8 cellular contexts compared by ENCODE assay signal in the genomic region with DNA sequence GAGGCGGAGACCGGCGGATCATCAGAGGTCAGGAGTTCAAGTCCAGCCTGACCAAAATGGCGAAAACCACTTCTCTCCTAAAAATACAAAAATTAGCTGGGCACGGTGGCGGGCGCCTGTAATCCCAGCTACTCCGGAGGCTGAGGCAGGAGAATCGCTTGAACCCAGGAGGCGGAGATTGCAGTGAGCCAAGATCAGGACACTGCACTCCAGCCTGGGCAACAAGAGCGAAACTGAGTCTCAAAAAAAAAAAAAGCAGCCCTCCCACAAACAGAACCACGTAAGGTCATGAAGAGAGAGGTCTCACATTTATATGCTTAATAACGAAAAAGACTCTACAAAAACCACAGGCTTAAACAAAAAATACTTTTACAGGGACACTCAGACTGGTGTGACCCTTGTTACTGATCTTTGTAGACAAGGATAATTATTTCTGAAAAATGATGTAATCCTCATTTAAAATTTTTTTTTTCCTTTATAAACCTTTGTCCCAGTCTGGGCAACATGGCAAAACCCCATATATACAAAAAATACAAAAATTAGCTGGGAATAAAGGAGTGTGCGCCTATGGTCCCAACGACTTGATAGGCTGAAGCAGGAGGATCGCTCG. TPM values are rescaled to one million over a fixed set of nuclear protein-coding genes. Genes with fewer than 3 reads are reported as not detected.
DNase-seq lines count a peak whose midpoint lies in the region; ATAC-seq and TF ChIP-seq lines count a peak whose summit lies in the region.

No MANE protein-coding gene starts in this region.

- H3K27ac ChIP-seq in HCT116 (ENCODE audit: low read depth, low read length) (peak overlapping the region; percentile 86), iPS-18a (ENCODE audit: low read length) (no peak overlapping the region)

- no peaks in the 10 kb centered on the region for H3K9me3 Mint-ChIP-seq in activated T-helper 2 cell treated with anti-CD3 and anti-CD28 coated beads, Interferon-gamma antibody, Interleukin-2, Interleukin-4, amounts not matched to agents 10 μg/mL and 5 μg/mL and 100 μg/mL, durations not matched to agents 14 hours and 24 hours and 36 hours
- no peaks in the 10 kb centered on the region for H3K9me3 Mint-ChIP-seq in stimulated activated effector memory CD8-positive, alpha-beta T cell treated with anti-CD3 and anti-CD28 coated beads, Interleukin-12 subunit alpha, Interleukin-12 subunit beta, amount 100 ng/mL, for 72 hours

- H3K79me2 ChIP-seq in HCT116 (ENCODE audit: insufficient read depth, low read length), result peaks cover 40% of the 10 kb centered on the region

- H3K27ac Mint-ChIP-seq in activated T-helper 2 cell treated with anti-CD3 and anti-CD28 coated beads, Interferon-gamma antibody, Interleukin-2, Interleukin-4, amounts not matched to agents 10 μg/mL and 5 μg/mL and 100 μg/mL, durations not matched to agents 14 hours and 24 hours and 36 hours, result peak overlapping the region; percentile 96
- peak overlapping the region; percentile 95 for H3K27ac Mint-ChIP-seq in stimulated activated effector memory CD8-positive, alpha-beta T cell treated with anti-CD3 and anti-CD28 coated beads, Interleukin-12 subunit alpha, Interleukin-12 subunit beta, amount 100 ng/mL, for 72 hours

- CTCF ChIA-PET in HCT116 (lab: Charles Lee), result no interaction called here

- no peaks in the 10 kb centered on the region for H3K9me2 ChIP-seq in HCT116 (ENCODE audit: insufficient read depth)

- intact Hi-C loops in HCT116 (cut with micrococcal nuclease), result no loop called here
- intact Hi-C loops in activated T-helper 2 cell treated with anti-CD3 and anti-CD28 coated beads, Interferon-gamma antibody, Interleukin-2, Interleukin-4, amounts not matched to agents 10 μg/mL and 5 μg/mL and 100 μg/mL, durations not matched to agents 14 hours and 24 hours and 36 hours (cut with micrococcal nuclease), result loop anchor here (1.0 kb wide), 1 partner anchor 45 kb away; a partner anchor contains a TSS

- H3K36me3 Mint-ChIP-seq in activated T-helper 2 cell treated with anti-CD3 and anti-CD28 coated beads, Interferon-gamma antibody, Interleukin-2, Interleukin-4, amounts not matched to agents 10 μg/mL and 5 μg/mL and 100 μg/mL, durations not matched to agents 14 hours and 24 hours and 36 hours (ENCODE audit: low read depth), result peaks cover 18% of the 10 kb centered on the region
- peaks cover 36% of the 10 kb centered on the region for H3K36me3 Mint-ChIP-seq in stimulated activated effector memory CD8-positive, alpha-beta T cell treated with anti-CD3 and anti-CD28 coated beads, Interleukin-12 subunit alpha, Interleukin-12 subunit beta, amount 100 ng/mL, for 72 hours

- RAD21 ChIA-PET in HCT116 (lab: Charles Lee; ENCODE audit: low non-redundant PET in 1 of 2, low total read pairs in 2 of 2, uncharacterized antibody in 2 of 2, unreplicated experiment in 2 of 2), result no interaction called here

- POLR2A ChIA-PET in HCT116 (lab: Charles Lee), result no interaction called here

- H3K9me3 ChIP-seq in HCT116 (ENCODE audit: control insufficient read depth in 1 of 2, insufficient read depth in 1 of 2, low read depth in 1 of 2, low read length in 2 of 2) (no peaks in the 10 kb centered on the region), iPS-18a (ENCODE audit: control insufficient read depth, low read depth, low read length) (no peaks in the 10 kb centered on the region)

- H3K9ac ChIP-seq in HCT116 (ENCODE audit: low read length) (peak overlapping the region; percentile 86), iPS-18a (ENCODE audit: low read length) (no peak overlapping the region)

- peaks cover 20% of the 10 kb centered on the region for H3K4me1 Mint-ChIP-seq in activated T-helper 2 cell treated with anti-CD3 and anti-CD28 coated beads, Interferon-gamma antibody, Interleukin-2, Interleukin-4, amounts not matched to agents 10 μg/mL and 5 μg/mL and 100 μg/mL, durations not matched to agents 14 hours and 24 hours and 36 hours (ENCODE audit: low read depth)
- H3K4me1 Mint-ChIP-seq in stimulated activated effector memory CD8-positive, alpha-beta T cell treated with anti-CD3 and anti-CD28 coated beads, Interleukin-12 subunit alpha, Interleukin-12 subunit beta, amount 100 ng/mL, for 72 hours, result peaks cover 45% of the 10 kb centered on the region

- H3K27me3 Mint-ChIP-seq in activated T-helper 2 cell treated with anti-CD3 and anti-CD28 coated beads, Interferon-gamma antibody, Interleukin-2, Interleukin-4, amounts not matched to agents 10 μg/mL and 5 μg/mL and 100 μg/mL, durations not matched to agents 14 hours and 24 hours and 36 hours (ENCODE audit: low read depth), result no peaks in the 10 kb centered on the region

- TF ChIP-seq CTCF in HCT116 (IDR thresholded peaks at IDR 0.05 in 2 of 3, conservative IDR thresholded peaks at IDR 0.05 in 1 of 3; ENCODE audit: borderline replicate concordance in 1 of 3, insufficient read depth in 1 of 3, low read depth in 2 of 3, low read length in 2 of 3), result no peak

- peak overlapping the region; percentile 57 for H2AFZ ChIP-seq in HCT116 (ENCODE audit: low read depth, low read length, poor library complexity, severe bottlenecking)

- H3K4me2 ChIP-seq in HCT116 (ENCODE audit: low read length), result peak overlapping the region; percentile 95

- H3K4me3 ChIP-seq in HCT116 (replicated peaks in 1 of 2; ENCODE audit: low read depth in 1 of 2, low read length in 2 of 2) (peak overlapping the region; percentile 85 to 95), iPS-18a (ENCODE audit: low read length) (peak overlapping the region; percentile 81)

- H3K36me3 ChIP-seq in HCT116 (ENCODE audit: control insufficient read depth in 1 of 2, insufficient read depth in 2 of 2, low read length in 2 of 2), result no peaks in the 10 kb centered on the region
- H3K36me3 ChIP-seq in iPS-18a (ENCODE audit: control insufficient read depth, low read depth, low read length), result no peaks in the 10 kb centered on the region

- H4K20me1 ChIP-seq in HCT116 (ENCODE audit: insufficient read depth), result no peaks in the 10 kb centered on the region

- DNase-seq in HCT116 (ENCODE audit: low read depth, low spot score) (no peak), DMS114 treated with DMSO at 0.1 percent for 48 hours (lab: John Stamatoyannopoulos, UW; ENCODE audit: unreplicated experiment) (no peak), superior temporal gyrus (ENCODE audit: extremely low spot score) (no peak)
- no peak for DNase-seq in activated T-helper 2 cell treated with anti-CD3 and anti-CD28 coated beads, Interferon-gamma antibody, Interleukin-2, Interleukin-4, amounts not matched to agents 10 μg/mL and 5 μg/mL and 100 μg/mL, durations not matched to agents 14 hours and 24 hours and 36 hours (ENCODE audit: low spot score)
- DNase-seq in stimulated activated effector memory CD8-positive, alpha-beta T cell treated with anti-CD3 and anti-CD28 coated beads, Interleukin-12 subunit alpha, Interleukin-12 subunit beta, amount 100 ng/mL, for 72 hours (ENCODE audit: low spot score in 2 of 2), result no peak

- TF ChIP-seq RAD21 in HCT116 (IDR thresholded peaks at IDR 0.05; ENCODE audit: low read depth), result no peak

- H3K4me1 ChIP-seq in HCT116 (ENCODE audit: control insufficient read depth in 1 of 2, insufficient read depth in 2 of 2, low read length in 2 of 2) (peaks cover 6 to 26% of the 10 kb centered on the region in 2 experiments; a peak in 3 of 4 replicates), iPS-18a (ENCODE audit: control insufficient read depth, low read depth, low read length) (no peaks in the 10 kb centered on the region)

- no peak for ATAC-seq in HCT116
- no peak for ATAC-seq in stimulated activated effector memory CD8-positive, alpha-beta T cell treated with anti-CD3 and anti-CD28 coated beads, Interleukin-12 subunit alpha, Interleukin-12 subunit beta, amount 100 ng/mL, for 72 hours
- no peak for ATAC-seq in GM21390 (IDR thresholded peaks at IDR 0.05; ENCODE audit: unreplicated experiment)
- ATAC-seq in GM21576 (IDR thresholded peaks at IDR 0.05; ENCODE audit: unreplicated experiment), result no peak

- H3K27me3 ChIP-seq in HCT116 (ENCODE audit: insufficient read depth, low read length), result no peaks in the 10 kb centered on the region
- H3K27me3 ChIP-seq in iPS-18a (ENCODE audit: control insufficient read depth, insufficient read depth, low read length), result no peaks in the 10 kb centered on the region

- TSS peak; percentile 89 for BruUV-seq in HCT116 (replicated peaks; lab: Mats Ljungman, UMichigan)

- no peak for TF ChIP-seq POLR2A in HCT116 (IDR thresholded peaks at IDR 0.05; ENCODE audit: borderline replicate concordance, extremely low read depth, insufficient read depth, insufficient read length)

- H3K4me3 Mint-ChIP-seq in activated T-helper 2 cell treated with anti-CD3 and anti-CD28 coated beads, Interferon-gamma antibody, Interleukin-2, Interleukin-4, amounts not matched to agents 10 μg/mL and 5 μg/mL and 100 μg/mL, durations not matched to agents 14 hours and 24 hours and 36 hours (ENCODE audit: low read depth), result peak overlapping the region; percentile 94
- H3K4me3 Mint-ChIP-seq in stimulated activated effector memory CD8-positive, alpha-beta T cell treated with anti-CD3 and anti-CD28 coated beads, Interleukin-12 subunit alpha, Interleukin-12 subunit beta, amount 100 ng/mL, for 72 hours, result peak overlapping the region; percentile 94

TF ChIP-seq in HCT116, 20 proteins besides CTCF, POLR2A, EP300 and RAD21:
- TF ChIP-seq POLR2AphosphoS5 (IDR thresholded peaks at IDR 0.05; ENCODE audit: low read depth, low read length) (peak; percentile 27; the same call in 1 of the 2 replicates), ZFX (IDR thresholded peaks at IDR 0.05) (no peak)

RNA-seq across cellular contexts. Expression of a gene that starts 0.9 kb away (rescaled TPM):
- total RNA-seq in HCT116 (2021; ENCODE audit: unreplicated experiment), result 5.9 TPM
- 7.2 and 7.6 TPM in 2 replicates for polyA plus RNA-seq in HCT116 (2012)
- total RNA-seq in activated T-helper 2 cell treated with anti-CD3 and anti-CD28 coated beads, Interferon-gamma antibody, Interleukin-2, Interleukin-4, amounts not matched to agents 10 μg/mL and 5 μg/mL and 100 μg/mL, durations not matched to agents 14 hours and 24 hours and 36 hours, result 3.5 and 4.0 TPM in 2 replicates

RNA-seq across cellular contexts. Expression of a gene that starts 31.7 kb away (rescaled TPM):
- 10.9 TPM for total RNA-seq in HCT116 (2021; ENCODE audit: unreplicated experiment)
- 12.5 and 15.2 TPM in 2 replicates for polyA plus RNA-seq in HCT116 (2012)
- 1.4 and 1.5 TPM in 2 replicates for total RNA-seq in activated T-helper 2 cell treated with anti-CD3 and anti-CD28 coated beads, Interferon-gamma antibody, Interleukin-2, Interleukin-4, amounts not matched to agents 10 μg/mL and 5 μg/mL and 100 μg/mL, durations not matched to agents 14 hours and 24 hours and 36 hours

RNA-seq across cellular contexts. Expression of a gene that starts 45.0 kb away (rescaled TPM):
- 8.3 TPM for total RNA-seq in HCT116 (2021; ENCODE audit: unreplicated experiment)
- 4.2 and 6.4 TPM in 2 replicates for polyA plus RNA-seq in HCT116 (2012)
- 2.7 and 3.1 TPM in 2 replicates for total RNA-seq in activated T-helper 2 cell treated with anti-CD3 and anti-CD28 coated beads, Interferon-gamma antibody, Interleukin-2, Interleukin-4, amounts not matched to agents 10 μg/mL and 5 μg/mL and 100 μg/mL, durations not matched to agents 14 hours and 24 hours and 36 hours
